In the genomic region with DNA sequence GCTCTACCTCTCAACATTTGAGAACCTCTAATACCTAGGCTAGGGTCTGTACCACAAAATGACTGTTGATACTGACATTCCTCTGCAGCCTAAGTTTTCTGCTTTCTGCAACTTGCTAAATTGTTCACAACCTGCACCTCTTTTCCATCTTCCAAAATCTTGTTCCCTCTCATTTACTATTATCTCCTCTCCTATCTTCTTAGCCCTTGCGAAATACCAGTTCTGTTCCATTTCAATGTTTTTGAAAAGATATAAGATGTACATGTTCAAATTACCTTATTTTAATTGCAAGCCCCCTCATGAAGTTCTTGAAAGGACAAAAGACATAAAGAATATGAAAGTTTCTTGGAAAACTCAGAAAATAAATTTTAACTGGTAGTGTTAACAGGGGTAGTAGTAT, we compare ENCODE assay signal across 23 cellular contexts.
"Had no signal": no experiment of that assay in that cellular context is flagged by ENCODE, and none has a peak within 500 bp of the region (broad histone marks: within the 10 kb centered on the region; RNA-seq: fewer than 3 reads in every experiment).

No MANE protein-coding gene starts in this region.

- H3K27ac ChIP-seq: KMS-11, RWPE1 had no signal

- DNase-seq: MG63, NCI-H1092, NCI-H1105 treated with DMSO at 0.1 percent for 48 hours, NCI-H1417 treated with DMSO at 0.1 percent for 48 hours, NCI-H146, NCI-H1694 treated with DMSO at 0.1 percent for 48 hours, NCI-H1930, NCI-H2081, NCI-H2107, NCI-H2171, NCI-H226, NCI-H446, NCI-H510A, NCI-H524 treated with DMSO at 0.1 percent for 48 hours, NCI-H69, NCI-H774, PC-3, SHP77, SK-N-SH, SW 1271 had no signal

- ATAC-seq: Panc1, PC-3 had no signal

- H3K36me3 ChIP-seq: MG63 had no signal

- H3K9me3 ChIP-seq: MG63, SK-N-SH had no signal
